ENCODE assay signal across 34 cellular contexts in genomic region chr9:35558185-35558584, GRCh38.
"Had no signal": no experiment of that assay in that cellular context is flagged by ENCODE, and none has a peak within 500 bp of the region (broad histone marks: within the 10 kb centered on the region; RNA-seq: fewer than 3 reads in every experiment).

No MANE protein-coding gene starts in this region.

- FAIRE-seq: astrocyte had no signal

- H3K4me1 ChIP-seq: breast epithelium had no signal

- H3K9me3 ChIP-seq: body of pancreas, breast epithelium, MG63, Peyer's patch had no signal

- H3K36me3 ChIP-seq: breast epithelium had no signal

- H3K4me3 ChIP-seq: body of pancreas, breast epithelium, MG63, Peyer's patch had no signal

- H3K27ac ChIP-seq: body of pancreas, breast epithelium, Peyer's patch, WERI-Rb-1 had no signal

- H3K27me3 ChIP-seq: body of pancreas, breast epithelium, MG63, Peyer's patch had no signal

- DNase-seq: activated CD4-positive, alpha-beta T cell treated with anti-CD3 and anti-CD28 coated beads, Interleukin-2, amount 10 ng/mL, durations not matched to agents 24 days and 14 days; activated CD4-positive, alpha-beta T cell treated with anti-CD3 and anti-CD28 coated beads, Interleukin-2, amount 50 U/mL, for 4 hours; activated CD8-positive, alpha-beta T cell treated with anti-CD3 and anti-CD28 coated beads for 36 hours; activated effector memory CD4-positive, alpha-beta T cell treated with anti-CD3 and anti-CD28 coated beads, Interleukin-2, amount 50 U/mL, for 16 hours; activated naive CD4-positive, alpha-beta T cell; activated naive CD4-positive, alpha-beta T cell treated with anti-CD3 and anti-CD28 coated beads, Interleukin-2, amount 50 U/mL, for 16 hours; activated naive CD8-positive, alpha-beta T cell treated with anti-CD3 and anti-CD28 coated beads for 36 hours; activated T-cell treated with anti-CD3 and anti-CD28 coated beads, Interleukin-2, amount 50 U/mL, for 1 hour; activated T-cell treated with anti-CD3 and anti-CD28 coated beads, Interleukin-2, amount 50 U/mL, for 72 hours; amygdala; body of pancreas; Kasumi-1; KBM-7; MG63; NCI-H1048; NCI-H1105 treated with DMSO at 0.1 percent for 48 hours; NCI-H1436; NCI-H1694 treated with DMSO at 0.1 percent for 48 hours; NCI-H2029; NCI-H345; NCI-H524 treated with DMSO at 0.1 percent for 48 hours; NK-92 treated with Interleukin-12 subunit alpha and Interleukin-12 subunit beta, amount 100 ng/mL, for 24 hours; PC-3; Peyer's patch; RPMI8226; SW 1271; T-helper 1 cell; T-helper 2 cell; T-helper 9 cell; WERI-Rb-1 had no signal

- ATAC-seq: activated CD8-positive, alpha-beta T cell treated with anti-CD3 and anti-CD28 coated beads for 36 hours; activated T-cell treated with anti-CD3 and anti-CD28 coated beads, Interleukin-2, amount 50 U/mL, for 72 hours; activated T-helper 17 cell treated with anti-CD3 and anti-CD28 coated beads, Interleukin-2, amount 50 U/mL, for 72 hours; body of pancreas; PC-3; Right ventricle myocardium inferior had no signal
